In the genomic region with DNA sequence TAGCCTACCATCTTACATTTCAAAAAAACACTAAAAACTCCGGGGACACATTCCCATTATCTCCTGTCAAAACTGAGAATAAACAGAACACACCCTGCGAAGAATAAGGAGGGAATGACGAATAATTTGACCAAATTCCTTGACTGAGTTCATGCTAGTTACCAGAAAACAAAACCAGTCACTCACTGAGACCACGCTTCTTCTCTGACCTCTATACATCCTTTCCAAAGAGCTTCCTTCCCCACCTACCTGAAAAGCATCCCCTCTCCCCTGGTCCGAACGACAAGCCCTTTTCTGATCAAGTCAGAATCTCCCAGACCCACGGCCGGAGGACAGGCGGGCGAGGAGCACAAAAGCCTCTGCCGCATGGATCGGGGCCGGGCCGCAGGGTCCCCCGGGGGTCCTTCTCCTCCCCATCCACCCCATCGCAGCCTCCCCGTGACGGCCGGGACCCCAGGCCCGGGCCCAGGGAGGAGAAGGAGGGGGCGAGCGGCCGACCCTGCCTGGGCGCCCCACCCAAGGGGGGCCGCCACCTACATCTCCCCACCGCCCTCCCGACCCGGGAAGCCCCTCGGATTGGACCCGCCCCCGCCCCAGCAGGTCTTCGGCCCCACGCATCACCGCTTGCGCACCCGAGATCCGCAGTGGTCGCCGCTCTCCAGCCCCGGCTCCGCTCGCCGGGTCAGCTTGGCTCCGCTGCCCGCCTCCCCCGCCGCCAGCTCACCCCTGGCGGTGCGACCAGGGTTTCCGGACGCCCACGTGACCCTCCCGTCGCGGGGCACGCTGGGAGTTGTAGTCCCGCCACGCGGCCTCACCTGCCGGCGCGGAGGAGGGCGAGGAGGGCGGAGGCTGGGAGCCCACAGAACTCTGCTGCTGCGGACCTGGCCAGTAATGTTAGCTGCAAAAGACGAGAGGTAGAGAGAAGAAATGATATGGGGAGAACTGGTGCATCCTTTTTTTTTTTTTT, we compare ENCODE assay signal across 1 cellular context.
A peak's percentile ranks its signal among the peaks of the same experiment; 100 is the strongest.
TF ChIP-seq lines count a peak whose summit lies in the region.

Gene SLC37A3, minus strand, starts transcription at position 747 of the 967 bp plus-strand sequence. CDS start 16,004 bp downstream, outside the sequence.

TF ChIP-seq in K562, 482 proteins besides CTCF, POLR2A, EP300 and RAD21 (continued from another document and continues in another):
- TF ChIP-seq MGA (IDR thresholded peaks at IDR 0.05) (no peak), SMARCC2 (IDR thresholded peaks at IDR 0.05; ENCODE audit: low read depth) (peak; percentile 31; the same call in 1 of the 2 replicates), HDAC8 (tag; IDR thresholded peaks at IDR 0.05) (no peak), MCM7 (IDR thresholded peaks at IDR 0.05) (no peak), POLR3G (IDR thresholded peaks at IDR 0.05; ENCODE audit: extremely low read depth, insufficient read length, insufficient replicate concordance) (no peak), JUND (IDR thresholded peaks at IDR 0.05; ENCODE audit: borderline replicate concordance, low read depth, low read length) (peak; percentile 69), JUND (tag; IDR thresholded peaks at IDR 0.05; ENCODE audit: borderline replicate concordance, low read depth, low read length) (no peak; the same call in 2 of the 3 replicates), ZNF407 (IDR thresholded peaks at IDR 0.05; ENCODE audit: low read depth) (no peak), TEAD1 (CRISPR knock-in tag; IDR thresholded peaks at IDR 0.05) (peak; percentile 21 to 63; a peak in 2 of 4 replicates), ZNF3 (CRISPR knock-in tag; IDR thresholded peaks at IDR 0.05) (no peak), ADNP (tag; IDR thresholded peaks at IDR 0.05) (no peak), CREB1 (IDR thresholded peaks at IDR 0.05) (peak; percentile 89), CREB1 (CRISPR knock-in tag; IDR thresholded peaks at IDR 0.05) (peak; percentile 89), PURB (CRISPR knock-in tag; IDR thresholded peaks at IDR 0.05; ENCODE audit: low read depth) (no peak), HMGN3 (IDR thresholded peaks at IDR 0.05; ENCODE audit: borderline replicate concordance, extremely low read depth, insufficient read length, low read depth, low read length) (peak; percentile 77), ILK (tag; IDR thresholded peaks at IDR 0.05; ENCODE audit: borderline replicate concordance, low read depth) (no peak), SNAPC5 (CRISPR knock-in tag; IDR thresholded peaks at IDR 0.05) (no peak), MYC (IDR thresholded peaks at IDR 0.05; ENCODE audit: low read depth, low read length) (peak; percentile 79), MYC (CRISPR knock-in tag; IDR thresholded peaks at IDR 0.05; ENCODE audit: borderline replicate concordance, low read depth) (no peak)
- TF ChIP-seq, protein P1, sequence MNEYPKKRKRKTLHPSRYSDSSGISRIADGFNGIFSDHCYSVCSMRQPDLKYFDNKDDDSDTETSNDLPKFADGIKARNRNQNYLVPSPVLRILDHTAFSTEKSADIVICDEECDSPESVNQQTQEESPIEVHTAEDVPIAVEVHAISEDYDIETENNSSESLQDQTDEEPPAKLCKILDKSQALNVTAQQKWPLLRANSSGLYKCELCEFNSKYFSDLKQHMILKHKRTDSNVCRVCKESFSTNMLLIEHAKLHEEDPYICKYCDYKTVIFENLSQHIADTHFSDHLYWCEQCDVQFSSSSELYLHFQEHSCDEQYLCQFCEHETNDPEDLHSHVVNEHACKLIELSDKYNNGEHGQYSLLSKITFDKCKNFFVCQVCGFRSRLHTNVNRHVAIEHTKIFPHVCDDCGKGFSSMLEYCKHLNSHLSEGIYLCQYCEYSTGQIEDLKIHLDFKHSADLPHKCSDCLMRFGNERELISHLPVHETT (CRISPR knock-in tag; conservative IDR thresholded peaks at IDR 0.05 in 1 of 2, IDR thresholded peaks at IDR 0.05 in 1 of 2) = peak; percentile 15 to 66; a peak in 1 of 4 replicates
